8 cellular contexts compared by ENCODE assay signal in the genomic region with DNA sequence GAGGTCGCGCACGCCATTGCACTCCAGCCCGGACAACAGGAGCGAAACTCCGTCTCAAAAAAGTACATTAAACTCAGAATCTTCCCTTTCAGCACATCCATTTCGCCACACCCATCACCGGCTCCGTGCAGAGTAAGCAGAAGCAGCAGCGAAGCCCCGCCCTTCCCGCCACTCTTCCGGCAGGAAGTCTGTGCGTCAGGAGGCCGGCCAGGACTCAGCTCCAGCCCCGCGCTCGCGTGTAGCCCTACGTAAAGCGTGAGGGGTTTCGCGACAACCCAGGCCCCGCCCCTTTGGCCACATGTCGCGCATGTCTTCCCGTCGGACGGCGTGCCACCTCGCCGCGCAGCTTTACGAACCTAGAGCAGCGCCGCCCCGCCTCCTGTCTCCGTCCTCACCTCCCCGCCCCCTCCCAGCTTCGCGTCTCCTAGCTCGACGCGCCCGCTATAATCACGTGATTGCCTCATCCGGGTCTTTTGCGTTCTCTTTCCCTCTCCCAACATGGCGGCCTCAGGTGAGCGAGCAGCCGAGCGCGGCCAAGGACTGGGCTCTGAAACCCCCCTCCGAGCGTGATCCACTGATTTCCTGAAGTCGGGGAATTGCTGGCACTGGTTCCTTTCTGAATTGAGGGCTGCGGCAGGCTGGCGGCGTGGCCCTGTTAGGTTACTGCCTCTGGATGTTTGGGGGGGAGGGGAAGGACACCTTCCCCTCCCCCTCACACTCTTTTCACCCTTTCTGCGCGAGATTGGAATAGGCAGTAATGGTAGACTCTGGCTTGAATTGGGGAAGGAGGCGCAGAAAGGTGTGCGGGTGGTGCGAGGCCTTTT. TPM values are rescaled to one million over a fixed set of nuclear protein-coding genes. Genes with fewer than 3 reads are reported as not detected.
DNase-seq lines count a peak whose midpoint lies in the region; ATAC-seq and TF ChIP-seq lines count a peak whose summit lies in the region.

Gene EIF4B, plus strand, starts transcription at position 471 of the 824 bp plus-strand sequence. Its CDS starts 28 bp downstream, at position 499.

- under 1% methylated on average over 64 of the region's 64 CpGs for WGBS in thymus

- H3K4me3 ChIP-seq in SU-DHL-6 (ENCODE audit: insufficient read depth, low read length, poor library complexity, severe bottlenecking) (peak within 1 kb of the TSS; percentile 92), thymus (ENCODE audit: low read length) (peak within 1 kb of the TSS; percentile 90)

- peak within 1 kb of the TSS; percentile 99 for H3K9ac ChIP-seq in SU-DHL-6 (ENCODE audit: low read length)

- peak; percentile 93 for ATAC-seq in HG02678 (IDR thresholded peaks at IDR 0.05; ENCODE audit: unreplicated experiment)
- peak; percentile 97 for ATAC-seq in activated naive CD8-positive, alpha-beta T cell treated with anti-CD3 and anti-CD28 coated beads, Interleukin-2, amount 10 ng/mL, durations not matched to agents 7 days and 5 days (ENCODE audit: low read depth)

- H3K4me2 ChIP-seq in SU-DHL-6 (ENCODE audit: low read depth, low read length, poor library complexity, severe bottlenecking): peak within 1 kb of the TSS; percentile 97

- H4K20me1 ChIP-seq in SU-DHL-6 (ENCODE audit: low read depth, low read length): peaks cover 31% of the 10 kb centered on the region

- H3K4me1 Mint-ChIP-seq in activated naive CD8-positive, alpha-beta T cell treated with anti-CD3 and anti-CD28 coated beads, Interleukin-2, amount 10 ng/mL, durations not matched to agents 7 days and 5 days: peaks cover 32% of the 10 kb centered on the region
- H3K4me1 Mint-ChIP-seq in glutamatergic neuron (ENCODE audit: low read depth, unreplicated experiment) (peaks cover 8% of the 10 kb centered on the region), osteocyte (ENCODE audit: unreplicated experiment) (peaks cover 48% of the 10 kb centered on the region)

- peaks cover 19% of the 10 kb centered on the region for H3K36me3 Mint-ChIP-seq in activated naive CD8-positive, alpha-beta T cell treated with anti-CD3 and anti-CD28 coated beads, Interleukin-2, amount 10 ng/mL, durations not matched to agents 7 days and 5 days
- H3K36me3 Mint-ChIP-seq in glutamatergic neuron (ENCODE audit: unreplicated experiment) (no peaks in the 10 kb centered on the region), osteocyte (ENCODE audit: unreplicated experiment) (peaks cover 8% of the 10 kb centered on the region)

- H3K27me3 Mint-ChIP-seq in activated naive CD8-positive, alpha-beta T cell treated with anti-CD3 and anti-CD28 coated beads, Interleukin-2, amount 10 ng/mL, durations not matched to agents 7 days and 5 days: peaks cover 6% of the 10 kb centered on the region
- H3K27me3 Mint-ChIP-seq in glutamatergic neuron (ENCODE audit: unreplicated experiment) (peaks cover 12% of the 10 kb centered on the region), osteocyte (ENCODE audit: unreplicated experiment) (no peaks in the 10 kb centered on the region)

- H3K27ac ChIP-seq in SU-DHL-6 (ENCODE audit: low read depth, low read length) (peak within 1 kb of the TSS; percentile 85), thymus (ENCODE audit: low read depth) (peak within 1 kb of the TSS; percentile 95)

- H3K9me2 ChIP-seq in SU-DHL-6 (replicated peaks; ENCODE audit: insufficient read depth, low read length): no peaks in the 10 kb centered on the region

- TF ChIP-seq CTCF in SU-DHL-6 (IDR thresholded peaks at IDR 0.05; ENCODE audit: insufficient read depth, low read length, poor library complexity, severe bottlenecking): no peak
- TF ChIP-seq CTCF in glutamatergic neuron (IDR thresholded peaks at IDR 0.05; ENCODE audit: partially characterized antibody, unreplicated experiment): no peak
- TF ChIP-seq CTCF in osteocyte (IDR thresholded peaks at IDR 0.05): no peak

- DNase-seq in NCI-H128 (lab: John Stamatoyannopoulos, UW; ENCODE audit: unreplicated experiment): peak; percentile 97
- peak; percentile 97 for DNase-seq in activated naive CD8-positive, alpha-beta T cell treated with anti-CD3 and anti-CD28 coated beads, Interleukin-2, amount 10 ng/mL, durations not matched to agents 7 days and 5 days
- peak; percentile 99 for DNase-seq in glutamatergic neuron
- DNase-seq in osteocyte (ENCODE audit: extremely low spot score, unreplicated experiment): peak; percentile 100

- H3K36me3 ChIP-seq in SU-DHL-6 (ENCODE audit: low read length) (peaks cover 24% of the 10 kb centered on the region), thymus (ENCODE audit: control insufficient read depth, insufficient read depth) (peaks cover 12% of the 10 kb centered on the region)

- no peaks in the 10 kb centered on the region for H3K27me3 ChIP-seq in SU-DHL-6 (ENCODE audit: low read length)
- no peaks in the 10 kb centered on the region for H3K27me3 ChIP-seq in thymus (ENCODE audit: control insufficient read depth, insufficient read depth)

- no peaks in the 10 kb centered on the region for H3K9me3 Mint-ChIP-seq in activated naive CD8-positive, alpha-beta T cell treated with anti-CD3 and anti-CD28 coated beads, Interleukin-2, amount 10 ng/mL, durations not matched to agents 7 days and 5 days
- H3K9me3 Mint-ChIP-seq in glutamatergic neuron (ENCODE audit: unreplicated experiment): peaks cover 11% of the 10 kb centered on the region
- no peaks in the 10 kb centered on the region for H3K9me3 Mint-ChIP-seq in osteocyte (ENCODE audit: unreplicated experiment)

- H3F3A ChIP-seq in SU-DHL-6 (ENCODE audit: insufficient read depth): peaks cover 9% of the 10 kb centered on the region

- H3K9me3 ChIP-seq in SU-DHL-6 (ENCODE audit: insufficient read depth, low read length): no peaks in the 10 kb centered on the region
- no peaks in the 10 kb centered on the region for H3K9me3 ChIP-seq in thymus (ENCODE audit: control insufficient read depth)

- H3K79me2 ChIP-seq in SU-DHL-6 (ENCODE audit: insufficient read depth, low read length): peaks cover 49% of the 10 kb centered on the region

- peak; percentile 39 for TF ChIP-seq POLR2A in GM10847 (IDR thresholded peaks at IDR 0.05; ENCODE audit: extremely low read depth, insufficient read length)

- POLR2A ChIA-PET in activated naive CD8-positive, alpha-beta T cell treated with anti-CD3 and anti-CD28 coated beads, Interleukin-2, amount 10 ng/mL, durations not matched to agents 7 days and 5 days (lab: Charles Lee): interaction anchor here (0.6 to 2.2 kb wide), 23 partner anchors 9 to 955 kb away, joined by 3 to 9 read pairs (median 4); partner anchors contain the start of genes CSAD, ESPL1, MYG1 and NR4A1

- H3K4me1 ChIP-seq in thymus (ENCODE audit: control insufficient read depth, insufficient read depth, low read length): peaks cover 19% of the 10 kb centered on the region

- H3K27ac Mint-ChIP-seq in activated naive CD8-positive, alpha-beta T cell treated with anti-CD3 and anti-CD28 coated beads, Interleukin-2, amount 10 ng/mL, durations not matched to agents 7 days and 5 days: peak within 1 kb of the TSS; percentile 98
- peak within 1 kb of the TSS; percentile 99 for H3K27ac Mint-ChIP-seq in glutamatergic neuron (ENCODE audit: unreplicated experiment)
- H3K27ac Mint-ChIP-seq in osteocyte (ENCODE audit: unreplicated experiment): peak within 1 kb of the TSS; percentile 98

- H2AFZ ChIP-seq in SU-DHL-6 (ENCODE audit: low read depth, low read length, severe bottlenecking): peak within 1 kb of the TSS; percentile 82

- H3K4me3 Mint-ChIP-seq in activated naive CD8-positive, alpha-beta T cell treated with anti-CD3 and anti-CD28 coated beads, Interleukin-2, amount 10 ng/mL, durations not matched to agents 7 days and 5 days: peak within 1 kb of the TSS; percentile 98
- H3K4me3 Mint-ChIP-seq in glutamatergic neuron (ENCODE audit: unreplicated experiment) (peak within 1 kb of the TSS; percentile 98), osteocyte (ENCODE audit: unreplicated experiment) (peak within 1 kb of the TSS; percentile 99)

RNA-seq across cellular contexts. Expression of gene EIF4B, which starts in this region (rescaled TPM):
- 100 to 1,000 TPM; 439 to 448 TPM for total RNA-seq in activated naive CD8-positive, alpha-beta T cell treated with anti-CD3 and anti-CD28 coated beads, Interleukin-2, amount 10 ng/mL, durations not matched to agents 7 days and 5 days
- total RNA-seq in glutamatergic neuron (ENCODE audit: unreplicated experiment) (283 TPM), osteocyte (516 and 555 TPM in 2 replicates)
- polyA plus RNA-seq in thymus: 148 TPM

Comparison
In these comparisons a context has a peak if more than half of its experiments do, and no peak if none do; other contexts are left out.
1. Peak in every context shown above with its lines: DNase-seq, ATAC-seq, H3K4me3 ChIP-seq and H3K27ac ChIP-seq.